Comparison of ENCODE assay signal across 8 cellular contexts in the genomic region with DNA sequence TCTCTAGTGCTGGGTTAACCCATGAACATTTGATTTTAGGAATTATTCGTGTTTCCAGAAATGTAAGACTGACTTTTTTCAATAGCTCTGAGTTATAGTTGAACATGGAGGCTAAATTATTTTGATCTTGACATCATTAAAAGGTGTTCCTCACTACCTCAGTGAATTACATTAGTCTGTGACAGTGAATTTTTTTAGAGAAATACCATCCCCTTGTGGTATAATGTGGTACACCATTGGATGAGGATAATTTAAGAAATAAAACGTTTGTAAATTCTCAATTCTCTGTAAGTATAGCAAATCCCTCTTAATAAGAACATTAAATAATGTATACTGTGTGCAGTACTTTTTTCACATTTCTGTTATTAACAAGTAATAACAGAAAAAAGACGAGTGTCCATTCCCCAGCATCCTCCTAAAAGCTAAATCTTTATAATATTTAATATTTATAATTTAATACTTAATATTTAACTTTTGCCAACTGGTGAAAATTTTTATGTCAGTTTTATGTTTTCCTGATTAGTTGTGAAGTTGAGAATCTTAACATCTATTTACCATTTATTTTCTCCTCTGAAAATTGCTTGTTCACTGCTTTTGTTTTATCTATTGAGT.
DNase-seq lines count a peak whose midpoint lies in the region; ATAC-seq, FAIRE-seq and TF ChIP-seq lines count a peak whose summit lies in the region.

No MANE protein-coding gene starts in this region.

- no peak overlapping the region for H3K4me3 Mint-ChIP-seq in activated CD4-positive, alpha-beta T cell treated with anti-CD3 and anti-CD28 coated beads, Interleukin-2, amount 10 ng/mL, durations not matched to agents 24 days and 14 days

- H3K4me3 ChIP-seq in testis: no peak overlapping the region

- H3K27me3 ChIP-seq in testis: no peaks in the 10 kb centered on the region

- FAIRE-seq in A204.1 (lab: Jason Lieb, UNC): peak; percentile 70

- peaks cover 3% of the 10 kb centered on the region for H3K27me3 Mint-ChIP-seq in activated CD4-positive, alpha-beta T cell treated with anti-CD3 and anti-CD28 coated beads, Interleukin-2, amount 10 ng/mL, durations not matched to agents 24 days and 14 days

- H3K4me1 ChIP-seq in testis: no peaks in the 10 kb centered on the region

- H3K4me1 Mint-ChIP-seq in activated CD4-positive, alpha-beta T cell treated with anti-CD3 and anti-CD28 coated beads, Interleukin-2, amount 10 ng/mL, durations not matched to agents 24 days and 14 days: no peaks in the 10 kb centered on the region

- DNase-seq in GM13977 (ENCODE audit: low spot score) (peak; percentile 7), NCI-H748 (lab: John Stamatoyannopoulos, UW; ENCODE audit: unreplicated experiment) (peak; percentile 53), fibroblast of gingiva (ENCODE audit: low read depth) (peak; percentile 17), testis (no peak)
- no peak for DNase-seq in activated CD4-positive, alpha-beta T cell treated with anti-CD3 and anti-CD28 coated beads, Interleukin-2, amount 10 ng/mL, durations not matched to agents 24 days and 14 days

- no peaks in the 10 kb centered on the region for H3K36me3 Mint-ChIP-seq in activated CD4-positive, alpha-beta T cell treated with anti-CD3 and anti-CD28 coated beads, Interleukin-2, amount 10 ng/mL, durations not matched to agents 24 days and 14 days (ENCODE audit: low read depth)

- H3K27ac Mint-ChIP-seq in activated CD4-positive, alpha-beta T cell treated with anti-CD3 and anti-CD28 coated beads, Interleukin-2, amount 10 ng/mL, durations not matched to agents 24 days and 14 days: no peak overlapping the region

- H3K9me3 Mint-ChIP-seq in activated CD4-positive, alpha-beta T cell treated with anti-CD3 and anti-CD28 coated beads, Interleukin-2, amount 10 ng/mL, durations not matched to agents 24 days and 14 days: peaks cover 7% of the 10 kb centered on the region

- intact Hi-C loops in testis (cut with DNase I; ENCODE audit: low total_unique reads): no loop called here
- intact Hi-C loops in activated CD4-positive, alpha-beta T cell treated with anti-CD3 and anti-CD28 coated beads, Interleukin-2, amount 10 ng/mL, durations not matched to agents 24 days and 14 days (cut with micrococcal nuclease): loop anchor here (10.0 kb wide), 1 partner anchor 233 kb away; no protein-coding TSS in a partner anchor

- TF ChIP-seq CTCF in GM13977 (IDR thresholded peaks at IDR 0.05; ENCODE audit: extremely low read depth, insufficient read depth, missing control alignments) (peak; percentile 52), testis (IDR thresholded peaks at IDR 0.05) (peak; percentile 48 to 83 (median 63))

- in situ Hi-C loops in GM13977 (cut with MboI; ENCODE audit: low pct_unique_long_range_greater_than_20kb, low sequenced_read_pairs, unreplicated experiment): loop anchor here (25.0 kb wide), 1 partner anchor 240 kb away; no protein-coding TSS in a partner anchor

- ATAC-seq in GM21825 (IDR thresholded peaks at IDR 0.05; ENCODE audit: unreplicated experiment) (no peak), GM18907 (IDR thresholded peaks at IDR 0.05; ENCODE audit: unreplicated experiment) (no peak)

- H3K9me3 ChIP-seq in testis: no peaks in the 10 kb centered on the region

- H3K27ac ChIP-seq in testis: no peak overlapping the region

- H3K36me3 ChIP-seq in testis (ENCODE audit: low read depth, missing control alignments): no peaks in the 10 kb centered on the region

- WGBS in testis, 2 donors: 29 to 32% methylated on average over 3 of the region's 3 CpGs

- TF ChIP-seq POLR2A in testis (IDR thresholded peaks at IDR 0.05): no peak

Comparison
In these comparisons a context has a peak if more than half of its experiments do, and no peak if none do; other contexts are left out.
1. DNase-seq: peak in GM13977 (single experiment), NCI-H748 (single experiment) and fibroblast of gingiva (single experiment); none in testis (single experiment) and activated CD4-positive, alpha-beta T cell treated with anti-CD3 and anti-CD28 coated beads, Interleukin-2, amount 10 ng/mL, durations not matched to agents 24 days and 14 days (single experiment).